In genomic region chr1:213733708-213734107, GRCh38 we compare ENCODE assay signal across 1 cellular context.
TF ChIP-seq lines count a peak whose summit lies in the region.

No MANE protein-coding gene starts in this region.

TF ChIP-seq in HepG2, 621 proteins besides CTCF, POLR2A, EP300 and RAD21 (continued from another document and continues in another):
- 0 out of 2 replicates have a peak, but pooled peaks have one; percentile 41 for TF ChIP-seq SNAPC5 (CRISPR knock-in tag; IDR thresholded peaks at IDR 0.05; ENCODE audit: borderline replicate concordance)
- TF ChIP-seq ZNF609 (CRISPR knock-in tag; IDR thresholded peaks at IDR 0.05; ENCODE audit: borderline replicate concordance): peak; percentile 12; the same call in 1 of the 2 replicates
- TF ChIP-seq FOXA1 (IDR thresholded peaks at IDR 0.05): no peak
- peak; percentile 57; the same call in 1 of the 2 replicates for TF ChIP-seq FOXA1 (CRISPR knock-in tag; IDR thresholded peaks at IDR 0.05)
- peak; percentile 37; the same call in 1 of the 2 replicates for TF ChIP-seq SAP130 (CRISPR knock-in tag; IDR thresholded peaks at IDR 0.05; ENCODE audit: low read depth)
- TF ChIP-seq REPIN1 (CRISPR knock-in tag; IDR thresholded peaks at IDR 0.05; ENCODE audit: borderline replicate concordance, low read depth): peak; percentile 40; the same call in 1 of the 2 replicates
- 0 out of 2 replicates have a peak, but pooled peaks have one; percentile 32 for TF ChIP-seq ZSCAN9 (CRISPR knock-in tag; IDR thresholded peaks at IDR 0.05; ENCODE audit: borderline replicate concordance)
- TF ChIP-seq TOPORS (CRISPR knock-in tag; IDR thresholded peaks at IDR 0.05): 0 out of 2 replicates have a peak, but pooled peaks have one; percentile 37
- TF ChIP-seq ZNF292 (CRISPR knock-in tag; IDR thresholded peaks at IDR 0.05; ENCODE audit: borderline replicate concordance, low read depth): 0 out of 2 replicates have a peak, but pooled peaks have one; percentile 34
- TF ChIP-seq ARNTL (CRISPR knock-in tag; IDR thresholded peaks at IDR 0.05): no peak
- no peak for TF ChIP-seq AHR (CRISPR knock-in tag; IDR thresholded peaks at IDR 0.05)
- peak; percentile 27; the same call in 1 of the 2 replicates for TF ChIP-seq CEBPG (CRISPR knock-in tag; IDR thresholded peaks at IDR 0.05)
- TF ChIP-seq MED1 (CRISPR knock-in tag; IDR thresholded peaks at IDR 0.05): peak; percentile 78
- TF ChIP-seq ZNF674 (CRISPR knock-in tag; IDR thresholded peaks at IDR 0.05; ENCODE audit: low read depth): no peak
- TF ChIP-seq ZNF331 (CRISPR knock-in tag; IDR thresholded peaks at IDR 0.05): no peak
- no peak for TF ChIP-seq CREB1 (IDR thresholded peaks at IDR 0.05)
- 0 out of 2 replicates have a peak, but pooled peaks have one; percentile 27 for TF ChIP-seq CREB1 (CRISPR knock-in tag; IDR thresholded peaks at IDR 0.05)
- TF ChIP-seq BCL6 (CRISPR knock-in tag; IDR thresholded peaks at IDR 0.05): peak; percentile 85
- no peak for TF ChIP-seq ZFP1 (CRISPR knock-in tag; IDR thresholded peaks at IDR 0.05)
- peak; percentile 77 for TF ChIP-seq PPARG (CRISPR knock-in tag; conservative IDR thresholded peaks at IDR 0.05)
- TF ChIP-seq RERE (CRISPR knock-in tag; IDR thresholded peaks at IDR 0.05; ENCODE audit: low read depth): 0 out of 2 replicates have a peak, but pooled peaks have one; percentile 31
- no peak for TF ChIP-seq SOX6 (IDR thresholded peaks at IDR 0.05)
- TF ChIP-seq SOX6 (CRISPR knock-in tag; IDR thresholded peaks at IDR 0.05): peak; percentile 58; the same call in 1 of the 2 replicates
- peak; percentile 52; the same call in 1 of the 2 replicates for TF ChIP-seq ZNF205 (CRISPR knock-in tag; IDR thresholded peaks at IDR 0.05)
- TF ChIP-seq NFIC (IDR thresholded peaks at IDR 0.05; ENCODE audit: low read length): peak; percentile 77; the same call in 1 of the 2 replicates
- TF ChIP-seq ZNF644 (CRISPR knock-in tag; IDR thresholded peaks at IDR 0.05; ENCODE audit: low read depth): peak; percentile 56; the same call in 1 of the 2 replicates
- no peak for TF ChIP-seq KLF16 (CRISPR knock-in tag; IDR thresholded peaks at IDR 0.05)
- TF ChIP-seq ZNF263 (CRISPR knock-in tag; IDR thresholded peaks at IDR 0.05): no peak
- TF ChIP-seq ZSCAN5A (CRISPR knock-in tag; IDR thresholded peaks at IDR 0.05; ENCODE audit: borderline replicate concordance): peak; percentile 56; the same call in 1 of the 2 replicates
- TF ChIP-seq SOX13 (IDR thresholded peaks at IDR 0.05): no peak
- TF ChIP-seq SOX13 (CRISPR knock-in tag; conservative IDR thresholded peaks at IDR 0.05 in 1 of 2, IDR thresholded peaks at IDR 0.05 in 1 of 2): peak in 1 of 2 experiments; percentile 82; a peak in 2 of 4 replicates
- no peak for TF ChIP-seq FOXM1 (CRISPR knock-in tag; IDR thresholded peaks at IDR 0.05)
- TF ChIP-seq HDAC1 (CRISPR knock-in tag; IDR thresholded peaks at IDR 0.05): no peak
- TF ChIP-seq ARID5B (CRISPR knock-in tag; IDR thresholded peaks at IDR 0.05): peak; percentile 92
- peak; percentile 51; the same call in 1 of the 2 replicates for TF ChIP-seq SMAD3 (CRISPR knock-in tag; IDR thresholded peaks at IDR 0.05)
- TF ChIP-seq FOXA3 (CRISPR knock-in tag; IDR thresholded peaks at IDR 0.05): peak; percentile 83
- 0 out of 2 replicates have a peak, but pooled peaks have one; percentile 48 for TF ChIP-seq HOMEZ (CRISPR knock-in tag; IDR thresholded peaks at IDR 0.05; ENCODE audit: low read depth)
- TF ChIP-seq ZGPAT (CRISPR knock-in tag; IDR thresholded peaks at IDR 0.05): peak; percentile 50; the same call in 1 of the 2 replicates
